2 cellular contexts compared by ENCODE assay signal in the genomic region with DNA sequence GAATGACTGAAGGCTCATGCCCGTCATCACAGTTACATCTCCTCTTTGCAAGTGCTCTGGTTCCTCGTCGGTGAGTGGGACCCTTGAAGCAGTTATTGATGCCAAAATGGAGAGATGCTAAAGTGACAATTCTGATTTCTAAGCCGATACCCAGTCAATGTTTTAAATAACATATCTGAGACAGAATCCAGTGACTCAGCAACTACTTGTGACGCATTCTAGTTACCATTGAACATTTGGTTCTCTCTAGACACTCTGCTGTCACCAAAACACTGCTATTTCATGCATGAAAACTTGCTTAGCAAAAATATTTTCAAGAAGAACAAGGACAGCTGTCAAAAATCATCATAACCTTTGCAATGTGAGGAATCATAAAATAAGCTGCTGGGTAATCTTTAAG.
TF ChIP-seq lines count a peak whose summit lies in the region.

No MANE protein-coding gene starts in this region.

TF ChIP-seq in A549, 52 proteins besides CTCF, POLR2A, EP300 and RAD21:
- TF ChIP-seq SREBF2 (IDR thresholded peaks at IDR 0.05), result no peak
- TF ChIP-seq NFE2L2 (conservative IDR thresholded peaks at IDR 0.05; ENCODE audit: low read length), result peak; percentile 26; the same call in 1 of the 2 replicates

TF ChIP-seq in IMR-90, 13 proteins besides CTCF, POLR2A, EP300 and RAD21:
- TF ChIP-seq SMC3 (IDR thresholded peaks at IDR 0.05; ENCODE audit: low read depth, low read length), result no peak
- no peak for TF ChIP-seq BHLHE40 (IDR thresholded peaks at IDR 0.05; ENCODE audit: low read depth, low read length)
- TF ChIP-seq RCOR1 (IDR thresholded peaks at IDR 0.05; ENCODE audit: insufficient replicate concordance, low read length), result no peak
- TF ChIP-seq FOS (IDR thresholded peaks at IDR 0.05; ENCODE audit: low read depth, low read length), result no peak
- peak; percentile 18; the same call in 1 of the 2 replicates for TF ChIP-seq NFE2L2 (IDR thresholded peaks at IDR 0.05; ENCODE audit: low read depth, low read length)
- TF ChIP-seq MXI1 (IDR thresholded peaks at IDR 0.05; ENCODE audit: borderline replicate concordance, low read depth, low read length), result no peak
